24 cellular contexts compared by ENCODE assay signal in the genomic region with DNA sequence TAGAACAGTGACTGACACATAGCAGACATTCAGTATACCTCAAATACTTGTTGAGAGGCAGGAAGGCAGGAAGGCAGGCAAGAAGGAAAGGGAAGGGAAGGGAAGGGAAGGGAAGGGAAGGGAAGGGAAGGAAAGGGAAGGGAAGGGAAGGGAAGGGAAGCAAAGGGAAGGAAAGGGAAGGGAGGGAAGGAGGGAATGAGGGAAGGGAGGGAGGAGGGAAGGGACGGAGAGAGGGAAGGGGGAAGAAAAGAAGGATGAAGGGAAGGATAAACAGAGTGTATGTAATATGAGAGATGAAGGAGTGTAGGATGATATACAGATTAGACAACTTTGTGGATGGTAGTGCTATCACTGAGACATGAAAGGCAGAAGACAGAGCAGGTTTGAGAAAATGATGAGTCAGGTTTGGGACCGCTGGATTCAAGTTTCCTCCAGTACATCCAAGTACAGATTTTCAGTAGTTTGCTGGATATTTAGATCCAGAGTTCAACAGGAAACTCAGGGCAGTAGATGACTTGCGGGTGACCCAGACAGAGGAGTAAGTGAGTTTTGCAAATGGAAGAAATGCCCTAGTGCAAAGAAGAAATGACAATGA.
"Had no signal": no experiment of that assay in that cellular context is flagged by ENCODE, and none has a peak within 500 bp of the region (broad histone marks: within the 10 kb centered on the region; RNA-seq: fewer than 3 reads in every experiment).

No MANE protein-coding gene starts in this region.

- ATAC-seq: gastrocnemius medialis, heart right ventricle, left cardiac atrium, left lung, left ventricle myocardium superior, lower lobe of right lung, mucosa of descending colon had no signal

- H3K36me3 ChIP-seq: esophagus squamous epithelium, gastrocnemius medialis, heart right ventricle, left lung, lower lobe of right lung had no signal

- H3K4me3 ChIP-seq: coronary artery, dorsolateral prefrontal cortex, esophagus squamous epithelium, gastrocnemius medialis, heart right ventricle, left lung, lower lobe of right lung, mucosa of descending colon had no signal

- H3K27ac ChIP-seq: coronary artery, dorsolateral prefrontal cortex, esophagus squamous epithelium, gastrocnemius medialis, heart right ventricle, left lung, lower lobe of right lung had no signal

- DNase-seq: dermis blood vessel endothelial cell; dorsolateral prefrontal cortex; effector CD4-positive, alpha-beta T cell; effector memory CD4-positive, alpha-beta T cell; esophagus squamous epithelium; foreskin fibroblast; foreskin melanocyte; gastrocnemius medialis; glutamatergic neuron; head of caudate nucleus; heart right ventricle; hippocampal formation; left cardiac atrium; left lung; left ventricle myocardium superior; lower lobe of right lung; mesenchymal stem cell; mucosa of descending colon; naive B cell had no signal

- H3K9me3 ChIP-seq: gastrocnemius medialis, lower lobe of right lung had no signal

- H3K4me1 ChIP-seq: gastrocnemius medialis, heart right ventricle, left lung, lower lobe of right lung had no signal

- FAIRE-seq: colon, endothelial cell of umbilical vein, islet of Langerhans, keratinocyte had no signal

- H3K27me3 ChIP-seq: esophagus squamous epithelium, gastrocnemius medialis had no signal
